In genomic region chr4:11505225-11505971, GRCh38 we compare ENCODE assay signal across 11 cellular contexts.
A peak's percentile ranks its signal among the peaks of the same experiment; 100 is the strongest.
DNase-seq lines count a peak whose midpoint lies in the region; ATAC-seq, FAIRE-seq and TF ChIP-seq lines count a peak whose summit lies in the region.
"Had no signal": no experiment of that assay in that cellular context is flagged by ENCODE, and none has a peak within 500 bp of the region (broad histone marks: within the 10 kb centered on the region; RNA-seq: fewer than 3 reads in every experiment).

No MANE protein-coding gene starts in this region.

- H3K27me3 Mint-ChIP-seq in nephron progenitor cell (ENCODE audit: low read depth, poor library complexity), result peaks cover 2% of the 10 kb centered on the region

- peaks cover 0 to 3% of the 10 kb centered on the region in 2 donors for H3K4me1 ChIP-seq in kidney (ENCODE audit: control insufficient read depth in 1 of 2, insufficient read depth in 1 of 2, low read depth in 1 of 2, low read length in 2 of 2)
- no peaks in the 10 kb centered on the region for H3K4me1 ChIP-seq in sigmoid colon

- H3K27me3 ChIP-seq in sigmoid colon, result no peaks in the 10 kb centered on the region

- no peak for TF ChIP-seq CTCF in LNCaP clone FGC (IDR thresholded peaks at IDR 0.05; ENCODE audit: control insufficient read depth, extremely low read depth, insufficient read depth)
- no peak for TF ChIP-seq CTCF in kidney (IDR thresholded peaks at IDR 0.05; ENCODE audit: borderline replicate concordance, extremely low read depth, insufficient read depth)
- TF ChIP-seq CTCF in nephron progenitor cell (IDR thresholded peaks at IDR 0.05), result no peak
- no peak for TF ChIP-seq CTCF in sigmoid colon (IDR thresholded peaks at IDR 0.05)

- ATAC-seq in HG03439 (IDR thresholded peaks at IDR 0.05; ENCODE audit: unreplicated experiment) (no peak), HG02884 (IDR thresholded peaks at IDR 0.05; ENCODE audit: unreplicated experiment) (no peak)

- H3K9ac ChIP-seq in kidney (ENCODE audit: low read length in 2 of 2), result no peak overlapping the region

- H3K27ac Mint-ChIP-seq in nephron progenitor cell, result no peak overlapping the region

- TF ChIP-seq POLR2A in sigmoid colon (IDR thresholded peaks at IDR 0.05), result no peak

- no peaks in the 10 kb centered on the region for H3K9me3 ChIP-seq in kidney (ENCODE audit: control insufficient read depth in 1 of 2, low read length in 2 of 2)
- peaks cover 0 to 1% (median 0%) of the 10 kb centered on the region in 4 donors for H3K9me3 ChIP-seq in sigmoid colon

- FAIRE-seq in kidney (lab: Jason Lieb, UNC), result peak; percentile 74
- FAIRE-seq: D721Med had no signal

- intact Hi-C loops in kidney (cut with DNase I), result no loop called here
- intact Hi-C loops in sigmoid colon (cut with DNase I), result no loop called here

- DNase-seq in A172 (ENCODE audit: low spot score) (peak; percentile 50), LNCaP clone FGC (ENCODE audit: low read depth) (peak; percentile 61), kidney (no peak), nephron progenitor cell (no peak), sigmoid colon (no peak)
- DNase-seq in activated naive CD4-positive, alpha-beta T cell treated with anti-CD3 and anti-CD28 coated beads, Interleukin-2, amount 50 U/mL, for 16 hours, result peak; percentile 12
- DNase-seq: activated CD4-positive, CD25-positive, alpha-beta regulatory T cell; NCI-H526 had no signal

- H3K4me1 Mint-ChIP-seq in nephron progenitor cell, result peaks cover 19% of the 10 kb centered on the region

- 11 to 42% methylated on average over 5 of the region's 5 CpGs for WGBS in sigmoid colon, 2 donors

- TF ChIP-seq EP300 in sigmoid colon (IDR thresholded peaks at IDR 0.05), result no peak

- H3K4me3 ChIP-seq in LNCaP clone FGC (ENCODE audit: low read depth, low read length), result no peak overlapping the region
- no peak overlapping the region for H3K4me3 ChIP-seq in kidney (ENCODE audit: low read length in 2 of 2)
- H3K4me3 ChIP-seq in sigmoid colon, result no peak overlapping the region

- H3K36me3 ChIP-seq in kidney (ENCODE audit: control insufficient read depth in 1 of 2, insufficient read depth in 2 of 2, low read length in 2 of 2) (no peaks in the 10 kb centered on the region), sigmoid colon (no peaks in the 10 kb centered on the region)

- H3K36me3 Mint-ChIP-seq in nephron progenitor cell (ENCODE audit: low read depth), result no peaks in the 10 kb centered on the region

- H3K9me3 Mint-ChIP-seq in nephron progenitor cell, result no peaks in the 10 kb centered on the region

- H3K27ac ChIP-seq in kidney (ENCODE audit: low read depth in 2 of 2, low read length in 2 of 2), result no peak overlapping the region
- no peak overlapping the region for H3K27ac ChIP-seq in sigmoid colon

- no peak overlapping the region for H3K4me3 Mint-ChIP-seq in nephron progenitor cell

Comparison
In these comparisons a context has a peak if more than half of its experiments do, and no peak if none do; other contexts are left out.
1. DNase-seq: peak in A172 (single experiment), LNCaP clone FGC (single experiment) and activated naive CD4-positive, alpha-beta T cell treated with anti-CD3 and anti-CD28 coated beads, Interleukin-2, amount 50 U/mL, for 16 hours (single experiment); none in kidney (single experiment), nephron progenitor cell (single experiment) and sigmoid colon (single experiment).